ENCODE assay signal across 26 cellular contexts in the genomic region with DNA sequence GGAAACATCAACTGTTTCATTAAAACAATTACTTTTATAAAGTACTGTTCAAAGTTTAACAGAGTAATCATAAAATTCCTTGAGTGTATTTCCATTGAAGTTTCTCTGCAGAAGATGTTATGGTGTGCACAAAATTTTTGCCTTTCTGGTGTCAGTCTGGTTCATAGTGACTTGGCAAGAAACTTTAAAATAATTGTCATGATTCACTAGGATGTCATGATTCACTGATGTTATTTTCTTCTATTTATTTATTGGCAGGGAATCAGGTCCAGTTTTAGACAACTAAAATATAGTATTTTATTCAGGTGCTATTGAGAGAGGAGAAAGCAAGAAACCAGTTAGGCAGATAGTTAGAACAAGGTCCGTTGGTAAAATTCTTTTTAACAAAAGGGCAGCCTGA. TPM values are rescaled to one million over a fixed set of nuclear protein-coding genes. Genes with fewer than 3 reads are reported as not detected.
A peak's percentile ranks its signal among the peaks of the same experiment; 100 is the strongest.
DNase-seq lines count a peak whose midpoint lies in the region; ATAC-seq and TF ChIP-seq lines count a peak whose summit lies in the region.
"Had no signal": no experiment of that assay in that cellular context is flagged by ENCODE, and none has a peak within 500 bp of the region (broad histone marks: within the 10 kb centered on the region; RNA-seq: fewer than 3 reads in every experiment).

No MANE protein-coding gene starts in this region.

- H3K36me3 ChIP-seq in cardiac muscle cell (no peaks in the 10 kb centered on the region), left ventricle myocardium inferior (no peaks in the 10 kb centered on the region), mammary epithelial cell (ENCODE audit: insufficient read depth, low read length) (no peaks in the 10 kb centered on the region)
- H3K36me3 ChIP-seq: SJCRH30 had no signal

- peak overlapping the region; percentile 43 for H2AFZ ChIP-seq in mammary epithelial cell (ENCODE audit: low read depth, low read length)

- H3K4me1 ChIP-seq in cardiac muscle cell (ENCODE audit: low read depth): peaks cover 9% of the 10 kb centered on the region
- no peaks in the 10 kb centered on the region for H3K4me1 ChIP-seq in left ventricle myocardium inferior
- peaks cover 8% of the 10 kb centered on the region for H3K4me1 ChIP-seq in mammary epithelial cell (ENCODE audit: insufficient read depth, low read length)
- H3K4me1 ChIP-seq: SJCRH30 had no signal

- no TSS peak for BruUV-seq in mammary epithelial cell (replicated peaks; lab: Mats Ljungman, UMichigan)

- DNase-seq in cardiac muscle cell (ENCODE audit: low read depth in 1 of 2, low spot score in 1 of 2) (no peak), left ventricle myocardium inferior (no peak), mammary epithelial cell (peak; percentile 4), iris pigment epithelial cell (ENCODE audit: low read depth) (peak; percentile 9), renal cortical epithelial cell (ENCODE audit: low read depth) (peak; percentile 3), HCEC 1CT (no peak), left ventricle myocardium superior (no peak)
- DNase-seq: Calu3, DMS153, DND-41, H7, MM.1S, NCI-H1048, NCI-H1436, NCI-H187, NCI-H2081 treated with DMSO at 0.1 percent for 48 hours, NCI-H2171, NCI-H345, NCI-H510A treated with DMSO at 0.1 percent for 48 hours, SJCRH30 had no signal

- no peak overlapping the region for H3K4me3 ChIP-seq in cardiac muscle cell
- no peak overlapping the region for H3K4me3 ChIP-seq in left ventricle myocardium inferior
- H3K4me3 ChIP-seq in mammary epithelial cell (replicated peaks in 1 of 3; ENCODE audit: insufficient read depth in 1 of 3, low read depth in 2 of 3, low read length in 3 of 3): no peak overlapping the region
- H3K4me3 ChIP-seq: K562, SJCRH30 had no signal

- WGBS in mammary epithelial cell (ENCODE audit: low coverage, missing lambda C conversion rate): 0% methylated on average over 1 of the region's 1 CpG

- no peak overlapping the region for H3K9ac ChIP-seq in mammary epithelial cell (ENCODE audit: insufficient read depth, low read length)

- CTCF ChIA-PET in mammary epithelial cell (lab: Charles Lee; ENCODE audit: low non-redundant PET): no interaction called here

- no peaks in the 10 kb centered on the region for H3K27me3 ChIP-seq in cardiac muscle cell
- no peaks in the 10 kb centered on the region for H3K27me3 ChIP-seq in left ventricle myocardium inferior (ENCODE audit: low read depth)
- no peaks in the 10 kb centered on the region for H3K27me3 ChIP-seq in mammary epithelial cell (ENCODE audit: insufficient read depth, low read length)
- H3K27me3 ChIP-seq: SJCRH30 had no signal

- dilution Hi-C loops in mammary epithelial cell (cut with HindIII; ENCODE audit: low sequenced_read_pairs): no loop called here

- H3K9me3 ChIP-seq in cardiac muscle cell (ENCODE audit: low read depth): no peaks in the 10 kb centered on the region
- no peaks in the 10 kb centered on the region for H3K9me3 ChIP-seq in left ventricle myocardium inferior (replicated peaks)
- no peaks in the 10 kb centered on the region for H3K9me3 ChIP-seq in mammary epithelial cell (replicated peaks; ENCODE audit: insufficient read depth, low read length)
- H3K9me3 ChIP-seq: SJCRH30 had no signal

- in situ Hi-C loops in mammary epithelial cell (cut with MboI; ENCODE audit: low sequenced_read_pairs in 2 of 2): no loop called here

- ATAC-seq in GM21723 (IDR thresholded peaks at IDR 0.05; ENCODE audit: unreplicated experiment) (no peak), left ventricle myocardium superior (no peak)
- ATAC-seq: K562, Right ventricle myocardium inferior had no signal

- intact Hi-C loops in left ventricle myocardium inferior (cut with micrococcal nuclease) (no loop called here), mammary epithelial cell (cut with micrococcal nuclease) (no loop called here), left ventricle myocardium superior (cut with micrococcal nuclease) (no loop called here)

- H3K79me2 ChIP-seq in mammary epithelial cell (ENCODE audit: insufficient read depth, low read length): no peaks in the 10 kb centered on the region

- no peak overlapping the region for H3K4me2 ChIP-seq in mammary epithelial cell (ENCODE audit: insufficient read depth, low read depth, low read length)

- H3K27ac ChIP-seq in cardiac muscle cell: peak overlapping the region; percentile 0
- H3K27ac ChIP-seq in left ventricle myocardium inferior (replicated peaks): no peak overlapping the region
- no peak overlapping the region for H3K27ac ChIP-seq in mammary epithelial cell (ENCODE audit: insufficient read depth, low read depth, low read length)
- H3K27ac ChIP-seq: SJCRH30 had no signal

- no peak for TF ChIP-seq CTCF in cardiac muscle cell (IDR thresholded peaks at IDR 0.05; ENCODE audit: low read depth, low read length)
- no peak for TF ChIP-seq CTCF in left ventricle myocardium inferior (IDR thresholded peaks at IDR 0.05; ENCODE audit: borderline replicate concordance)
- no peak for TF ChIP-seq CTCF in mammary epithelial cell (conservative IDR thresholded peaks at IDR 0.05 in 1 of 2, IDR thresholded peaks at IDR 0.05 in 1 of 2; ENCODE audit: extremely low read depth in 1 of 2, insufficient read depth in 1 of 2, low read depth in 1 of 2, low read length in 2 of 2)

- H4K20me1 ChIP-seq in mammary epithelial cell (ENCODE audit: insufficient read depth, low read length): no peaks in the 10 kb centered on the region

RNA-seq across cellular contexts. Expression of a gene that starts 3.8 kb away (rescaled TPM):
- total RNA-seq in cardiac muscle cell: not detected in 2 replicates
- not detected in 2 replicates for polyA plus RNA-seq in cardiac muscle cell
- not detected for total RNA-seq in left ventricle myocardium inferior
- total RNA-seq in mammary epithelial cell: not detected
- polyA plus RNA-seq in mammary epithelial cell: not detected
- not detected for polyA minus RNA-seq in mammary epithelial cell
- not detected in 2 replicates for total RNA-seq in renal cortical epithelial cell
- total RNA-seq in left ventricle myocardium superior: not detected
- total RNA-seq: A172, Calu3, HT1080, K562, Right ventricle myocardium inferior, SJCRH30 had no signal
- polyA plus RNA-seq: BJ had no signal

RNA-seq across cellular contexts. Expression of a gene that starts 9.8 kb away (rescaled TPM):
- total RNA-seq in cardiac muscle cell (not detected in 2 replicates), left ventricle myocardium inferior (not detected), mammary epithelial cell (not detected), renal cortical epithelial cell (not detected in 2 replicates), left ventricle myocardium superior (not detected)
- polyA plus RNA-seq in cardiac muscle cell (not detected in 2 replicates), mammary epithelial cell (not detected)
- not detected for polyA minus RNA-seq in mammary epithelial cell
- total RNA-seq: A172, Calu3, HT1080, K562, Right ventricle myocardium inferior, SJCRH30 had no signal
- polyA plus RNA-seq: BJ, K562 had no signal

Comparison
In these comparisons a context has a peak if more than half of its experiments do, and no peak if none do; other contexts are left out.
1. DNase-seq: peak in mammary epithelial cell (single experiment), iris pigment epithelial cell (single experiment) and renal cortical epithelial cell (single experiment); none in cardiac muscle cell (0 of 2), left ventricle myocardium inferior (single experiment), HCEC 1CT (single experiment) and left ventricle myocardium superior (single experiment).